Comparison of ENCODE assay signal across 23 cellular contexts in the genomic region with DNA sequence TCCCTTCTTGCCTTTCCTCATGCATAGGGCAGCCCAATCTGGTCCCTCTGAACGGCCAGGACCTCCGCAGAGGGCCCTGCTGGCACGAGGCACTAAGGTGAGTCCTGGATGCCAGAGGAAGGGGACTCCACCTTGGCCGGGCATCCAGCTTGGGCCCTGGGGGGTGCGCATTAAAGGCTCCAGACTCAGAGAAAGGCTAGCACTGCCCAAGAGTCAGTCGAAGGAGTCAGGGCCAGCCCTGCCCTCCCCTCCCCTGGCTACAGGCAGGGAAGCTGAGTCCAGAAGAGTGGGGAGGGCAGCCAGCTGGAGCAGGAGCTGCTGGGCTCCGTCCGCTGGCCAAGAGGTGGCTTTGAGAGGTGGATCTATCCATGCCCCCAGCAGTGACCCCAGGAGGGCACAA. TPM values are rescaled to one million over a fixed set of nuclear protein-coding genes. Genes with fewer than 3 reads are reported as not detected.
"Had no signal": no experiment of that assay in that cellular context is flagged by ENCODE, and none has a peak within 500 bp of the region (broad histone marks: within the 10 kb centered on the region; RNA-seq: fewer than 3 reads in every experiment).

No MANE protein-coding gene starts in this region.

- H3K9me3 ChIP-seq: adrenal gland, body of pancreas, breast epithelium, MG63 had no signal

- DNase-seq: activated CD4-positive, alpha-beta T cell treated with anti-CD3 and anti-CD28 coated beads for 48 hours; activated CD4-positive, alpha-beta T cell treated with anti-CD3 and anti-CD28 coated beads, Interleukin-2, amount 50 U/mL, for 4 hours; activated CD8-positive, alpha-beta T cell treated with anti-CD3 and anti-CD28 coated beads for 36 hours; activated effector memory CD4-positive, alpha-beta T cell treated with anti-CD3 and anti-CD28 coated beads, Interleukin-2, amount 50 U/mL, for 16 hours; activated T-cell treated with anti-CD3 and anti-CD28 coated beads, Interleukin-2, amount 50 U/mL, for 1 hour; activated T-cell treated with anti-CD3 and anti-CD28 coated beads, Interleukin-2, amount 50 U/mL, for 72 hours; MG63; NCI-H1436 treated with DMSO at 0.1 percent for 48 hours; NCI-H2171; Right ventricle myocardium superior; T-helper 9 cell had no signal

- H3K27me3 ChIP-seq: adrenal gland, body of pancreas, breast epithelium, MG63 had no signal

- H3K27ac ChIP-seq: adrenal gland, body of pancreas, breast epithelium, PC-9, WERI-Rb-1 had no signal

- FAIRE-seq: astrocyte, RCC 7860 had no signal

- H3K36me3 ChIP-seq: breast epithelium had no signal

- H3K4me3 ChIP-seq: adrenal gland, body of pancreas, breast epithelium, MG63, PC-9 had no signal

RNA-seq across cellular contexts. Expression of a gene that starts 27.1 kb away (rescaled TPM):
- total RNA-seq: activated CD8-positive, alpha-beta memory T cell treated with anti-CD3 and anti-CD28 coated beads for 36 hours; activated CD8-positive, alpha-beta T cell treated with anti-CD3 and anti-CD28 coated beads for 36 hours; activated naive CD8-positive, alpha-beta T cell treated with anti-CD3 and anti-CD28 coated beads, Interleukin-2, amount 10 ng/mL, durations not matched to agents 7 days and 5 days; activated T-helper 17 cell treated with anti-CD3 and anti-CD28 coated beads, Interleukin-2, amount 50 U/mL, for 72 hours; adrenal gland; astrocyte; body of pancreas; cardiac septum; OCI-LY7; Right ventricle myocardium superior had no signal
- polyA plus RNA-seq: adrenal gland had no signal
